In genomic region chr22:41891407-41891806, GRCh38 we compare ENCODE assay signal across 23 cellular contexts. TPM values are rescaled to one million over a fixed set of nuclear protein-coding genes. Genes with fewer than 3 reads are reported as not detected.
DNase-seq lines count a peak whose midpoint lies in the region; ATAC-seq and TF ChIP-seq lines count a peak whose summit lies in the region.
"Had no signal": no experiment of that assay in that cellular context is flagged by ENCODE, and none has a peak within 500 bp of the region (broad histone marks: within the 10 kb centered on the region; RNA-seq: fewer than 3 reads in every experiment).

No MANE protein-coding gene starts in this region.

- 70% methylated on average over 9 of the region's 9 CpGs for WGBS in right cardiac atrium

- CTCF ChIA-PET in activated B cell treated with CpG ODN at 0.5 μM for 24 hours (lab: Charles Lee) = no interaction called here

- POLR2A ChIA-PET in activated B cell treated with CpG ODN at 0.5 μM for 24 hours (lab: Charles Lee) = interaction anchor here (1.0 kb wide), 1 partner anchor 28 kb away, joined by 3 read pairs; no protein-coding TSS in a partner anchor

- H3K4me3 Mint-ChIP-seq in activated B cell treated with CpG ODN at 0.5 μM for 24 hours (no peak overlapping the region), natural killer cell (no peak overlapping the region)

- intact Hi-C loops in activated B cell treated with CpG ODN at 0.5 μM for 24 hours (cut with micrococcal nuclease) (loop anchor here (2.0 kb wide), 1 partner anchor 21 kb away; no protein-coding TSS in a partner anchor), right cardiac atrium (cut with DNase I) (no loop called here), gastrocnemius medialis (cut with DNase I; ENCODE audit: low total_unique reads) (no loop called here), natural killer cell (cut with micrococcal nuclease) (no loop called here), head of caudate nucleus (cut with DNase I) (no loop called here)

- H3K4me3 ChIP-seq in cardiac muscle cell = no peak overlapping the region
- H3K4me3 ChIP-seq in right cardiac atrium (ENCODE audit: low read length) = no peak overlapping the region
- H3K4me3 ChIP-seq in gastrocnemius medialis = no peak overlapping the region
- H3K4me3 ChIP-seq: A549 had no signal

- DNase-seq in activated B cell treated with CpG ODN at 0.5 μM for 24 hours = no peak
- no peak for DNase-seq in cardiac muscle cell (ENCODE audit: low read depth in 1 of 2, low spot score in 1 of 2)
- DNase-seq in right cardiac atrium = no peak
- DNase-seq in gastrocnemius medialis = peak in 1 of 2 donors; percentile 59
- no peak for DNase-seq in natural killer cell
- no peak for DNase-seq in head of caudate nucleus
- DNase-seq in ACHN = no peak
- no peak for DNase-seq in NCI-H1436 (lab: John Stamatoyannopoulos, UW)
- DNase-seq: BE2C, EL, GF-D8, Karpas-422, MV-4-11, NCI-H1105 treated with DMSO at 0.1 percent for 48 hours, NCI-H1694, NCI-H2081 treated with DMSO at 0.1 percent for 48 hours, NCI-H2171 treated with DMSO at 0.1 percent for 48 hours, NCI-H446, NCI-H526, OCI-M1, SHP77 treated with DMSO at 0.1 percent for 48 hours had no signal

- H3K36me3 Mint-ChIP-seq in activated B cell treated with CpG ODN at 0.5 μM for 24 hours (ENCODE audit: low read depth) = peaks cover 88% of the 10 kb centered on the region
- peaks cover 10% of the 10 kb centered on the region for H3K36me3 Mint-ChIP-seq in natural killer cell

- peak overlapping the region; percentile 41 for H3K27ac Mint-ChIP-seq in activated B cell treated with CpG ODN at 0.5 μM for 24 hours
- H3K27ac Mint-ChIP-seq in natural killer cell = no peak overlapping the region

- TF ChIP-seq CTCF in activated B cell treated with CpG ODN at 0.5 μM for 24 hours (IDR thresholded peaks at IDR 0.05) (no peak), cardiac muscle cell (IDR thresholded peaks at IDR 0.05; ENCODE audit: low read depth, low read length) (no peak), gastrocnemius medialis (IDR thresholded peaks at IDR 0.05 in 4 of 5, conservative IDR thresholded peaks at IDR 0.05 in 1 of 5) (no peak), natural killer cell (IDR thresholded peaks at IDR 0.05) (no peak)

- H3K9me3 ChIP-seq in cardiac muscle cell (ENCODE audit: low read depth) (no peaks in the 10 kb centered on the region), right cardiac atrium (ENCODE audit: control insufficient read depth, low read length) (no peaks in the 10 kb centered on the region), gastrocnemius medialis (no peaks in the 10 kb centered on the region)
- H3K9me3 ChIP-seq: A549, BE2C had no signal

- in situ Hi-C loops in gastrocnemius medialis (cut with MboI; ENCODE audit: low sequenced_read_pairs in 4 of 4) = no loop called here
- in situ Hi-C loops in ACHN (cut with HindIII; ENCODE audit: low pct_ligation_motif_present, low pct_unique_long_range_greater_than_20kb, low sequenced_read_pairs) = no loop called here

- peaks cover 35% of the 10 kb centered on the region for H3K4me1 Mint-ChIP-seq in activated B cell treated with CpG ODN at 0.5 μM for 24 hours
- H3K4me1 Mint-ChIP-seq in natural killer cell = no peaks in the 10 kb centered on the region

- ATAC-seq in activated B cell treated with CpG ODN at 0.5 μM for 24 hours (ENCODE audit: low read depth) (no peak), right cardiac atrium (peak; percentile 50 to 74), gastrocnemius medialis (peak; percentile 64 to 97), natural killer cell (no peak)
- ATAC-seq: A549 had no signal

- no peak for TF ChIP-seq POLR2A in gastrocnemius medialis (IDR thresholded peaks at IDR 0.05)

- peaks cover 76% of the 10 kb centered on the region for H3K36me3 ChIP-seq in cardiac muscle cell
- H3K36me3 ChIP-seq in gastrocnemius medialis = peaks cover 0 to 42% of the 10 kb centered on the region in 2 donors

- no peaks in the 10 kb centered on the region for H3K4me1 ChIP-seq in cardiac muscle cell (ENCODE audit: low read depth)
- peaks cover 8% of the 10 kb centered on the region for H3K4me1 ChIP-seq in right cardiac atrium (ENCODE audit: control insufficient read depth, insufficient read depth, low read length)
- peaks cover 24 to 26% of the 10 kb centered on the region in 2 donors for H3K4me1 ChIP-seq in gastrocnemius medialis
- H3K4me1 ChIP-seq: A549, BE2C had no signal

- no peaks in the 10 kb centered on the region for H3K27me3 Mint-ChIP-seq in activated B cell treated with CpG ODN at 0.5 μM for 24 hours
- H3K27me3 Mint-ChIP-seq in natural killer cell (ENCODE audit: low read depth in 2 of 2) = no peaks in the 10 kb centered on the region

- H3K27ac ChIP-seq in cardiac muscle cell (peak overlapping the region; percentile 52), right cardiac atrium (ENCODE audit: low read length) (peak overlapping the region; percentile 97), gastrocnemius medialis (peak overlapping the region; percentile 66 to 75 (median 74))
- H3K27ac ChIP-seq: A549 had no signal

- no peaks in the 10 kb centered on the region for H3K27me3 ChIP-seq in cardiac muscle cell
- H3K27me3 ChIP-seq in right cardiac atrium (ENCODE audit: control insufficient read depth, insufficient read depth) = no peaks in the 10 kb centered on the region
- no peaks in the 10 kb centered on the region for H3K27me3 ChIP-seq in gastrocnemius medialis
- H3K27me3 ChIP-seq: BE2C had no signal

- H3K9me3 Mint-ChIP-seq in activated B cell treated with CpG ODN at 0.5 μM for 24 hours (no peaks in the 10 kb centered on the region), natural killer cell (no peaks in the 10 kb centered on the region)

RNA-seq across cellular contexts. Expression of gene SHISA8, which starts 23.5 kb away (rescaled TPM):
- total RNA-seq in activated B cell treated with CpG ODN at 0.5 μM for 24 hours (10.9 and 12.6 TPM in 2 replicates), cardiac muscle cell (not detected in 2 replicates), right cardiac atrium (1 to 10 TPM; 1.1 to 8.5 (median 2.6) TPM), gastrocnemius medialis (not detected), natural killer cell (under 1 TPM in 1 of 3 donors, not detected in 2; 0.24 TPM)
- polyA plus RNA-seq in cardiac muscle cell (0.16 TPM in 1 of 2 replicates, not detected in the other), right cardiac atrium (0.95 TPM)
- total RNA-seq: M059J had no signal

RNA-seq across cellular contexts. Expression of gene TNFRSF13C, which starts 35.2 kb away (rescaled TPM):
- 266 and 295 TPM in 2 replicates for total RNA-seq in activated B cell treated with CpG ODN at 0.5 μM for 24 hours
- 0.14 and 1.9 TPM in 2 replicates for total RNA-seq in cardiac muscle cell
- polyA plus RNA-seq in cardiac muscle cell = 1.1 TPM in 2 replicates
- total RNA-seq in right cardiac atrium = under 1 TPM; 0.19 to 0.96 (median 0.55) TPM
- 0.41 TPM for polyA plus RNA-seq in right cardiac atrium
- total RNA-seq in gastrocnemius medialis = not detected
- 1 to 10 TPM; 2.4 to 3.2 (median 2.7) TPM for total RNA-seq in natural killer cell

RNA-seq across cellular contexts. Expression of gene CENPM, which starts 55.5 kb away (rescaled TPM):
- total RNA-seq in activated B cell treated with CpG ODN at 0.5 μM for 24 hours = 9.6 and 13.3 TPM in 2 replicates
- 22.0 and 26.7 TPM in 2 replicates for total RNA-seq in cardiac muscle cell
- polyA plus RNA-seq in cardiac muscle cell = 25.8 and 37.0 TPM in 2 replicates
- total RNA-seq in right cardiac atrium = 1 to 10 TPM in 2 of 4 donors, not detected in 2; 1.4 to 1.8 TPM
- 0.23 TPM for polyA plus RNA-seq in right cardiac atrium
- total RNA-seq in gastrocnemius medialis = 1 to 10 TPM in 2 of 4 donors, not detected in 2; 1.5 to 5.1 TPM
- total RNA-seq in natural killer cell = 1 to 10 TPM; 4.2 to 7.1 (median 6.1) TPM

RNA-seq across cellular contexts. Expression of gene SREBF2, which starts 58.5 kb away (rescaled TPM):
- total RNA-seq in activated B cell treated with CpG ODN at 0.5 μM for 24 hours = 253 and 307 TPM in 2 replicates
- total RNA-seq in cardiac muscle cell = 259 and 273 TPM in 2 replicates
- polyA plus RNA-seq in cardiac muscle cell = 225 and 238 TPM in 2 replicates
- total RNA-seq in right cardiac atrium = 100 to 1,000 TPM in 2 of 4 donors, 10 to 100 TPM in 2; 77.8 to 119 (median 106) TPM
- polyA plus RNA-seq in right cardiac atrium = 71.2 TPM
- total RNA-seq in gastrocnemius medialis = 10 to 100 TPM; 25.1 to 40.9 (median 36.1) TPM
- total RNA-seq in natural killer cell = 100 to 1,000 TPM; 101 to 106 (median 105) TPM

Comparison
In these comparisons a context has a peak if more than half of its experiments do, and no peak if none do; other contexts are left out.
1. ATAC-seq: peak in right cardiac atrium (2 of 2) and gastrocnemius medialis (2 of 2); none in activated B cell treated with CpG ODN at 0.5 μM for 24 hours (single experiment) and natural killer cell (0 of 3).
2. RNA of gene TNFRSF13C, which starts 35.2 kb away (total RNA-seq): 266 to 295 TPM in activated B cell treated with CpG ODN at 0.5 μM for 24 hours; 2.4 to 3.2 TPM in natural killer cell, 0.14 to 1.9 TPM in cardiac muscle cell, 0.19 to 0.96 TPM in right cardiac atrium and not detected in gastrocnemius medialis; every median in the first group is over 10 times any median in the second.
3. Peak in every context shown above with its lines, with median percentiles within 50 percentile points of each other: H3K27ac ChIP-seq.